8 cellular contexts compared by ENCODE assay signal in the genomic region with DNA sequence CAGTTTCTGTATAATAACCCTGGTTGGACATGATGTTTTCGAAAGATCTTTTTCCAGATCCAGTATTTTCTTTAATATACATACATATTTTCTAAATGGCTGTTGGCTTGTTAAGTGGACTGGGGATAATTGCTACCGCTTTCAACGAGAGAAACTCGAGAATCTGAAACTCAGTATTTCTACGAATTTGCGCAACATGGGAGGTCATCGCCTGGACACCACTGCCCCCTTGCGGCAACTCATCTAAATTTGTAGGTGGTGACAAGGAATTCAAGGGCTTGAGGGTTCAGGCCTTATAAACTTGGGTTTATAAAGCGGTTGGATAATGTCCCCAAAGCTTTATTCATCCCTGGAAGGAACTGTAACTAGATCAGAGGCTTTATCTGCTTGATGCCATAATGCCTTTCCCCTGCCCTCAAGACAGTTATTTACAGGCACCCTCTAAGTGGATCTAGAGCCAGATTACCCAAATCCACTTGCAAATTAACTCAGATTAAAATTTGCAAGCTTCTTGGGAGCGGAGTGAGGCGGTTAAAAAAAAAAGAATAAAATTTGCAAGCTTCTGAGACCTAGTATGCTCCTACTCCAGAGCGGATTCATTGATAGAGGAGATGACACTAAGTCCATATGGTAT. TPM values are rescaled to one million over a fixed set of nuclear protein-coding genes. Genes with fewer than 3 reads are reported as not detected.
DNase-seq lines count a peak whose midpoint lies in the region; ATAC-seq and TF ChIP-seq lines count a peak whose summit lies in the region.

No MANE protein-coding gene starts in this region.

- H3K4me3 ChIP-seq in A673 (ENCODE audit: low read depth, low read length, poor library complexity, severe bottlenecking) (peak overlapping the region; percentile 51), ectodermal cell (ENCODE audit: insufficient read depth, low read depth, low read length) (peak overlapping the region; percentile 35), mesendoderm (ENCODE audit: low read length) (no peak overlapping the region)

- H2BK15ac ChIP-seq in mesendoderm (replicated peaks; ENCODE audit: low read depth), result no peak overlapping the region

- POLR2A ChIA-PET in A673 (lab: Charles Lee; ENCODE audit: low non-redundant PET), result no interaction called here

- H2BK5ac ChIP-seq in mesendoderm (ENCODE audit: low read length), result no peak overlapping the region

- no peaks in the 10 kb centered on the region for H3K36me3 ChIP-seq in A673 (ENCODE audit: insufficient read depth, low read length, poor library complexity, severe bottlenecking)
- no peaks in the 10 kb centered on the region for H3K36me3 ChIP-seq in ectodermal cell (ENCODE audit: control insufficient read depth, insufficient read depth, low read length)
- H3K36me3 ChIP-seq in mesendoderm (ENCODE audit: control insufficient read depth, insufficient read depth, low read length), result no peaks in the 10 kb centered on the region

- no peak overlapping the region for H3K4ac ChIP-seq in mesendoderm (ENCODE audit: low read depth, low read length)

- CTCF ChIA-PET in A673 (lab: Charles Lee), result interaction anchor here (1.3 to 2.3 kb wide), 7 partner anchors 10 to 494 kb away, joined by 4 to 38 read pairs (median 13); no protein-coding TSS in a partner anchor

- H3K18ac ChIP-seq in mesendoderm (ENCODE audit: low read length), result no peak overlapping the region

- peak overlapping the region; percentile 20 for H3K27ac ChIP-seq in A673 (ENCODE audit: low read depth, low read length, poor library complexity, severe bottlenecking)
- H3K27ac ChIP-seq in ectodermal cell (ENCODE audit: insufficient read depth, low read depth, low read length, poor library complexity, severe bottlenecking), result no peak overlapping the region
- no peak overlapping the region for H3K27ac ChIP-seq in mesendoderm (ENCODE audit: low read depth, low read length)

- TSS peak; percentile 12 for BruUV-seq in A673 (replicated peaks; lab: Mats Ljungman, UMichigan)

- peak; percentile 45 for ATAC-seq in GM18499 (IDR thresholded peaks at IDR 0.05; ENCODE audit: insufficient read depth, unreplicated experiment)
- peak; percentile 46 for ATAC-seq in HG03045 (IDR thresholded peaks at IDR 0.05; ENCODE audit: unreplicated experiment)

- 28 to 29% methylated on average over 11 to 12 of the region's 12 CpGs for WGBS in ectodermal cell, 2 experiments
- WGBS in mesendoderm (ENCODE audit: extremely low coverage, insufficient coverage, low lambda C conversion rate), result no CpG with 5 or more reads among the region's 12 CpGs

- peak; percentile 90 for TF ChIP-seq CTCF in A673 (conservative IDR thresholded peaks at IDR 0.05; ENCODE audit: low read depth, low read length)

- H3K79me2 ChIP-seq in mesendoderm (ENCODE audit: control insufficient read depth, insufficient read depth, low read length), result no peaks in the 10 kb centered on the region

- no peak overlapping the region for H3K56ac ChIP-seq in mesendoderm (ENCODE audit: low read length)

- H3K4me1 ChIP-seq in A673 (ENCODE audit: insufficient read depth, low read length, poor library complexity, severe bottlenecking), result peaks cover 15% of the 10 kb centered on the region
- H3K4me1 ChIP-seq in ectodermal cell (ENCODE audit: control insufficient read depth, insufficient read depth, low read length), result no peaks in the 10 kb centered on the region
- H3K4me1 ChIP-seq in mesendoderm (ENCODE audit: control insufficient read depth, low read depth, low read length), result peaks cover 2% of the 10 kb centered on the region

- no peak overlapping the region for H2AK5ac ChIP-seq in mesendoderm (ENCODE audit: low read length)

- no peak overlapping the region for H3K9ac ChIP-seq in mesendoderm (ENCODE audit: low read length)

- H3K23ac ChIP-seq in mesendoderm (ENCODE audit: low read length), result no peak overlapping the region

- no peak overlapping the region for H4K5ac ChIP-seq in mesendoderm (ENCODE audit: low read length)

- H3K4me2 ChIP-seq in mesendoderm (ENCODE audit: low read length), result peak overlapping the region; percentile 60

- no peak overlapping the region for H4K8ac ChIP-seq in mesendoderm (ENCODE audit: low read depth, low read length)

- intact Hi-C loops in A673 (cut with micrococcal nuclease; ENCODE audit: unreplicated experiment), result loop anchor here (1.0 to 2.0 kb wide), 5 partner anchors 85 to 731 kb away; no protein-coding TSS in a partner anchor

- H3K79me1 ChIP-seq in mesendoderm (ENCODE audit: low read length), result no peaks in the 10 kb centered on the region

- DNase-seq in A673 (ENCODE audit: low spot score) (peak; percentile 90), NCI-H2227 treated with DMSO at 0.1 percent for 48 hours (lab: John Stamatoyannopoulos, UW) (peak; percentile 82), mesendoderm (peak; percentile 71)
- peak; percentile 74 to 75 for DNase-seq in activated CD4-positive, alpha-beta T cell treated with anti-CD3 and anti-CD28 coated beads, Interleukin-2, amount 50 U/mL, for 4 hours
- DNase-seq in stimulated activated CD8-positive, alpha-beta memory T cell treated with anti-CD3 and anti-CD28 coated beads, Interleukin-12 subunit alpha, Interleukin-12 subunit beta, amount 100 ng/mL, for 4 hours (ENCODE audit: low read depth), result peak; percentile 35

- no peaks in the 10 kb centered on the region for H3K9me3 ChIP-seq in A673 (ENCODE audit: low read depth, low read length, poor library complexity, severe bottlenecking)
- no peaks in the 10 kb centered on the region for H3K9me3 ChIP-seq in ectodermal cell (ENCODE audit: control insufficient read depth, low read length)

- no peak overlapping the region for H2BK120ac ChIP-seq in mesendoderm (ENCODE audit: low read depth, low read length)

- no peaks in the 10 kb centered on the region for H3K27me3 ChIP-seq in A673 (replicated peaks; ENCODE audit: insufficient read depth, low read depth, low read length, poor library complexity)
- peaks cover 53% of the 10 kb centered on the region for H3K27me3 ChIP-seq in ectodermal cell (ENCODE audit: control insufficient read depth, insufficient read depth, low read length, poor library complexity, severe bottlenecking)
- peaks cover 11% of the 10 kb centered on the region for H3K27me3 ChIP-seq in mesendoderm (ENCODE audit: insufficient read depth, low read length, poor library complexity)

RNA-seq across cellular contexts. Expression of a gene that starts 21.3 kb away (rescaled TPM):
- total RNA-seq in A673 (2021), result 0.43 and 0.44 TPM in 2 replicates
- not detected for polyA plus RNA-seq in ectodermal cell (2013, experiment 1 of 4)
- not detected for polyA plus RNA-seq in ectodermal cell (2013, experiment 2 of 4)
- polyA plus RNA-seq in ectodermal cell (2013, experiment 3 of 4), result not detected
- polyA plus RNA-seq in ectodermal cell (2013, experiment 4 of 4), result not detected
- not detected for polyA plus RNA-seq in mesendoderm (2013, experiment 1 of 2)
- polyA plus RNA-seq in mesendoderm (2013, experiment 2 of 2), result not detected

RNA-seq across cellular contexts. Expression of a gene that starts 37.9 kb away (rescaled TPM):
- 65.1 and 74.4 TPM in 2 replicates for total RNA-seq in A673 (2021)
- polyA plus RNA-seq in ectodermal cell (2013, experiment 1 of 4), result not detected
- polyA plus RNA-seq in ectodermal cell (2013, experiment 2 of 4), result 0.14 TPM
- polyA plus RNA-seq in ectodermal cell (2013, experiment 3 of 4), result 0.21 TPM
- 0.08 TPM for polyA plus RNA-seq in ectodermal cell (2013, experiment 4 of 4)
- 0.14 TPM for polyA plus RNA-seq in mesendoderm (2013, experiment 1 of 2)
- 0.15 TPM for polyA plus RNA-seq in mesendoderm (2013, experiment 2 of 2)

Comparison
In these comparisons a context has a peak if more than half of its experiments do, and no peak if none do; other contexts are left out.
1. DNase-seq: peak in every context shown above with its lines; median percentile 90 in A673; 82 in NCI-H2227 treated with DMSO at 0.1 percent for 48 hours; 74 in activated CD4-positive, alpha-beta T cell treated with anti-CD3 and anti-CD28 coated beads, Interleukin-2, amount 50 U/mL, for 4 hours; 71 in mesendoderm; 35 in stimulated activated CD8-positive, alpha-beta memory T cell treated with anti-CD3 and anti-CD28 coated beads, Interleukin-12 subunit alpha, Interleukin-12 subunit beta, amount 100 ng/mL, for 4 hours.